8 cellular contexts compared by ENCODE assay signal in genomic region chr11:10931761-10932700, GRCh38.
A peak's percentile ranks its signal among the peaks of the same experiment; 100 is the strongest.
DNase-seq lines count a peak whose midpoint lies in the region; ATAC-seq, FAIRE-seq and TF ChIP-seq lines count a peak whose summit lies in the region.

No MANE protein-coding gene starts in this region.

- H3K79me2 ChIP-seq in SK-N-SH (ENCODE audit: insufficient read depth) = no peaks in the 10 kb centered on the region

- H3K4me3 Mint-ChIP-seq in activated T-cell treated with anti-CD3 and anti-CD28 coated beads, Interleukin-2, amount 50 U/mL, for 24 hours = peak overlapping the region; percentile 69

- no peaks in the 10 kb centered on the region for H3K9me3 Mint-ChIP-seq in activated T-cell treated with anti-CD3 and anti-CD28 coated beads, Interleukin-2, amount 50 U/mL, for 24 hours

- no peak for TF ChIP-seq CTCF in SK-N-SH (IDR thresholded peaks at IDR 0.05)

- no peak for FAIRE-seq in RCC 7860 (lab: Jason Lieb, UNC)

- H3K4me2 ChIP-seq in SK-N-SH = peak overlapping the region; percentile 95

- intact Hi-C loops in Right ventricle myocardium inferior (cut with DNase I) = loop anchor here (1.0 to 5.0 kb wide), 4 partner anchors 74 to 855 kb away; partner anchors contain the start of genes EIF4G2 and ZBED5
- intact Hi-C loops in posterior vena cava (cut with DNase I) = loop anchor here (5.0 to 10.0 kb wide), 3 partner anchors 90 to 853 kb away; partner anchors contain the start of gene EIF4G2 (in 1 of the 2)

- H3K27me3 ChIP-seq in SK-N-SH (ENCODE audit: insufficient read depth) = no peaks in the 10 kb centered on the region

- H3K27me3 Mint-ChIP-seq in activated T-cell treated with anti-CD3 and anti-CD28 coated beads, Interleukin-2, amount 50 U/mL, for 24 hours = peaks cover 48% of the 10 kb centered on the region

- peak overlapping the region; percentile 93 for H3K9ac ChIP-seq in SK-N-SH

- no peaks in the 10 kb centered on the region for H3K36me3 ChIP-seq in SK-N-SH (replicated peaks in 1 of 2; ENCODE audit: control insufficient read depth in 1 of 2, insufficient read depth in 2 of 2, low read length in 1 of 2)

- DNase-seq in SK-N-SH = no peak
- peak; percentile 40 for DNase-seq in activated T-cell treated with anti-CD3 and anti-CD28 coated beads, Interleukin-2, amount 50 U/mL, for 24 hours
- DNase-seq in Right ventricle myocardium inferior (ENCODE audit: missing footprints) = peak; percentile 75
- peak; percentile 84 for DNase-seq in posterior vena cava (ENCODE audit: low spot score)
- no peak for DNase-seq in NCI-H1694 (lab: John Stamatoyannopoulos, UW)
- DNase-seq in RCC 7860 (ENCODE audit: low spot score) = no peak

- no peak for TF ChIP-seq RAD21 in SK-N-SH (IDR thresholded peaks at IDR 0.05; ENCODE audit: low read length)

- no peaks in the 10 kb centered on the region for H4K20me1 ChIP-seq in SK-N-SH (ENCODE audit: insufficient read depth)

- no peak for TF ChIP-seq EP300 in SK-N-SH (IDR thresholded peaks at IDR 0.05; ENCODE audit: borderline replicate concordance in 1 of 2, low read depth in 1 of 2, low read length in 1 of 2)

- no peaks in the 10 kb centered on the region for H3K9me2 ChIP-seq in SK-N-SH

- peak overlapping the region; percentile 77 for H2AFZ ChIP-seq in SK-N-SH (ENCODE audit: low read depth)

- H3K4me1 ChIP-seq in SK-N-SH (ENCODE audit: control insufficient read depth in 1 of 2, insufficient read depth in 2 of 2, low read depth in 1 of 2, low read length in 1 of 2) = peaks cover 0 to 9% of the 10 kb centered on the region in 2 experiments; a peak in 1 of 4 replicates

- POLR2A ChIA-PET in SK-N-SH (lab: Yijun Ruan, JAX) = interaction anchor here (0.8 to 2.2 kb wide), 7 partner anchors 18 to 489 kb away, joined by 3 to 26 read pairs (median 4); partner anchors contain the start of genes CTR9, EIF4G2 and ZBED5

- H3K27ac Mint-ChIP-seq in activated T-cell treated with anti-CD3 and anti-CD28 coated beads, Interleukin-2, amount 50 U/mL, for 24 hours = peak overlapping the region; percentile 6

- ATAC-seq in SK-N-SH treated with all-trans-retinoic acid at 6 μM for 48 hours = no peak
- ATAC-seq in Right ventricle myocardium inferior = peak; percentile 73
- ATAC-seq in GM21447 (IDR thresholded peaks at IDR 0.05; ENCODE audit: unreplicated experiment) = no peak

- H3F3A ChIP-seq in SK-N-SH (replicated peaks; ENCODE audit: insufficient read depth) = peaks cover 12% of the 10 kb centered on the region

- CTCF ChIA-PET in SK-N-SH (lab: Yijun Ruan, JAX) = interaction anchor here (0.7 to 5.2 kb wide), 12 partner anchors 53 to 1357 kb away, joined by 3 to 120 read pairs (median 10); partner anchors contain the start of gene ZBED5

- peak overlapping the region; percentile 81 to 96 for H3K27ac ChIP-seq in SK-N-SH (ENCODE audit: low read depth in 2 of 2, low read length in 1 of 2)

- H3K4me3 ChIP-seq in SK-N-SH (ENCODE audit: low read depth in 2 of 2, low read length in 1 of 2) = peak overlapping the region; percentile 58 to 81

- WGBS in SK-N-SH (ENCODE audit: low lambda C conversion rate) = 54% methylated on average over 14 of the region's 14 CpGs

- H3K4me1 Mint-ChIP-seq in activated T-cell treated with anti-CD3 and anti-CD28 coated beads, Interleukin-2, amount 50 U/mL, for 24 hours (ENCODE audit: low read depth) = peaks cover 19% of the 10 kb centered on the region

- H3K36me3 Mint-ChIP-seq in activated T-cell treated with anti-CD3 and anti-CD28 coated beads, Interleukin-2, amount 50 U/mL, for 24 hours (ENCODE audit: low read depth) = no peaks in the 10 kb centered on the region

- H3K9me3 ChIP-seq in SK-N-SH = no peaks in the 10 kb centered on the region

TF ChIP-seq in SK-N-SH, 30 proteins besides CTCF, POLR2A, EP300 and RAD21 (continues in another document):
- no peak for TF ChIP-seq RFX5 (IDR thresholded peaks at IDR 0.05; ENCODE audit: low read length)
- no peak for TF ChIP-seq RCOR1 (IDR thresholded peaks at IDR 0.05; ENCODE audit: low read length)
- no peak for TF ChIP-seq REST (IDR thresholded peaks at IDR 0.05; ENCODE audit: low read depth, low read length)
- no peak for TF ChIP-seq SMC3 (IDR thresholded peaks at IDR 0.05; ENCODE audit: low read depth, low read length)
- no peak for TF ChIP-seq NRF1 (IDR thresholded peaks at IDR 0.05; ENCODE audit: low read depth, low read length)
- no peak for TF ChIP-seq GABPA (IDR thresholded peaks at IDR 0.05; ENCODE audit: low read depth)
- TF ChIP-seq FOXM1 (IDR thresholded peaks at IDR 0.05; ENCODE audit: low read depth) = no peak
- TF ChIP-seq RXRA (IDR thresholded peaks at IDR 0.05; ENCODE audit: borderline replicate concordance, low read depth) = no peak

TF ChIP-seq in SK-N-SH treated with all-trans-retinoic acid at 6 μM for 48 hours, 23 proteins besides CTCF, POLR2A, EP300 and RAD21 (continues in another document):
- TF ChIP-seq POU6F1 (CRISPR knock-in tag; IDR thresholded peaks at IDR 0.05; ENCODE audit: borderline replicate concordance, low read depth) = no peak
- TF ChIP-seq ISL1 (CRISPR knock-in tag; IDR thresholded peaks at IDR 0.05) = no peak
- no peak for TF ChIP-seq ZFP30 (CRISPR knock-in tag; IDR thresholded peaks at IDR 0.05)
- TF ChIP-seq ZNF70 (CRISPR knock-in tag; IDR thresholded peaks at IDR 0.05) = no peak
- TF ChIP-seq TSHZ2 (CRISPR knock-in tag; IDR thresholded peaks at IDR 0.05) = no peak
- TF ChIP-seq SNAI2 (CRISPR knock-in tag; IDR thresholded peaks at IDR 0.05) = no peak
- no peak for TF ChIP-seq ARNTL (CRISPR knock-in tag; IDR thresholded peaks at IDR 0.05; ENCODE audit: borderline replicate concordance, low read depth)
- no peak for TF ChIP-seq BACH2 (CRISPR knock-in tag; IDR thresholded peaks at IDR 0.05; ENCODE audit: borderline replicate concordance)
- TF ChIP-seq PPARA (CRISPR knock-in tag; IDR thresholded peaks at IDR 0.05; ENCODE audit: borderline replicate concordance) = no peak
- TF ChIP-seq CSDC2 (CRISPR knock-in tag; IDR thresholded peaks at IDR 0.05) = no peak
- TF ChIP-seq GLIS3 (CRISPR knock-in tag; IDR thresholded peaks at IDR 0.05) = no peak
- no peak for TF ChIP-seq CSRNP3 (CRISPR knock-in tag; IDR thresholded peaks at IDR 0.05)

Comparison
In these comparisons a context has a peak if more than half of its experiments do, and no peak if none do; other contexts are left out.
1. DNase-seq: peak in activated T-cell treated with anti-CD3 and anti-CD28 coated beads, Interleukin-2, amount 50 U/mL, for 24 hours (single experiment), Right ventricle myocardium inferior (single experiment) and posterior vena cava (single experiment); none in SK-N-SH (single experiment), NCI-H1694 (single experiment) and RCC 7860 (single experiment).